8 cellular contexts compared by ENCODE assay signal in the genomic region with DNA sequence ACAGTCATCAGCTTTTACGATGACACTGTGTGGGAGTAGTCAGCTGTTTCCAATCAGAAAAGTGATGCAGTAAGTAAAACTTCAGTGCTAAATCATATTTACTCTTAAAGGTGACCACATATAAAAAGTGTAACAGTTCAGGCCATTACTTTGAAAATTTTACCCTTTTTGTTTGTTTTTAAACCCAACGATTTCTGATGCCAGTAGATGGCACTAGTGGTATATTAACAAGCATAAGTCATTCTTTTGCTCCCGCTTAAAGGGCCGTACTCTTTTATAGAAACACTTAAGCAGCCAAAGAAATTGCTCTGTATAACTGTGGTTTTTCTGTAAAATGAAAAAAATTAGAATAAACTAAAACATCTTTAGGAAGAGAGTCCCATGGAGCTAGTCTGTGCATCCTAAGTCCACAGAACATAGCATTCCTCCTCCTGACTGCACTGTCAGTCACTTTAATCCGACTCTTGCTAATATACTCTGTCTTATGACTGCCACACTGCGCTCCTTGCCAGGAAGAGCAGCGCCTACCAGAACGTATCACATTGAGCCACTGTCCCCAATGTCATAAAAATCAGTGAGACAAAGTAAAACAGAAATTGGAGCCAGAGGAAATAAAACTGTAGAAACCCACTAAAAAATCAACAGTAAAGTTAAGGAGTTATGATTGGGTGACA. TPM values are rescaled to one million over a fixed set of nuclear protein-coding genes. Genes with fewer than 3 reads are reported as not detected.
DNase-seq lines count a peak whose midpoint lies in the region; ATAC-seq and TF ChIP-seq lines count a peak whose summit lies in the region.

No MANE protein-coding gene starts in this region.

- no peak overlapping the region for H3K9ac ChIP-seq in GM23248

- no peaks in the 10 kb centered on the region for H3K79me2 ChIP-seq in GM23248 (ENCODE audit: insufficient read depth)

- no peak for TF ChIP-seq EP300 in transverse colon (IDR thresholded peaks at IDR 0.05; ENCODE audit: low read depth)

- no peaks in the 10 kb centered on the region for H3K4me1 ChIP-seq in GM23248 (ENCODE audit: insufficient read depth)
- peaks cover 0 to 16% (median 3%) of the 10 kb centered on the region in 4 donors for H3K4me1 ChIP-seq in transverse colon

- peak; percentile 56 for TF ChIP-seq CTCF in cardiac fibroblast (IDR thresholded peaks at IDR 0.05; ENCODE audit: low read depth, low read length)
- TF ChIP-seq CTCF in transverse colon (IDR thresholded peaks at IDR 0.05) = peak; percentile 58 to 66 (median 65)

- no peaks in the 10 kb centered on the region for H4K20me1 ChIP-seq in GM23248 (ENCODE audit: insufficient read depth)

- in situ Hi-C loops in GM23248 (cut with MboI) (loop anchor here (25.0 kb wide), 1 partner anchor 333 kb away; a partner anchor contains a TSS), transverse colon (cut with MboI; ENCODE audit: low pct_ligation_motif_present in 1 of 4, low pct_unique_long_range_greater_than_20kb in 1 of 4, low sequenced_read_pairs in 3 of 4) (loop anchor here in 2 of 4 donors (25.0 kb wide), 2 partner anchors 158 to 333 kb away; a partner anchor contains a TSS)

- H3K4me3 ChIP-seq in GM23248 (no peak overlapping the region), cardiac fibroblast (replicated peaks in 1 of 2; ENCODE audit: low read depth in 2 of 2, low read length in 2 of 2) (no peak overlapping the region), transverse colon (no peak overlapping the region)

- H3K27ac ChIP-seq in GM23248 (no peak overlapping the region), transverse colon (no peak overlapping the region)

- 20 to 22% methylated on average over 8 of the region's 8 CpGs for WGBS in GM23248 (ENCODE audit: low coverage in 1 of 2, low lambda C conversion rate in 2 of 2, missing lambda C conversion rate in 2 of 2), 2 experiments
- WGBS in transverse colon (ENCODE audit: low coverage in 1 of 2), 2 donors = 25 to 26% methylated on average over 8 of the region's 8 CpGs

- no peak for TF ChIP-seq POLR2A in transverse colon (IDR thresholded peaks at IDR 0.05)

- H3K9me2 ChIP-seq in GM23248 (ENCODE audit: insufficient read depth) = no peaks in the 10 kb centered on the region

- no peaks in the 10 kb centered on the region for H3F3A ChIP-seq in GM23248 (ENCODE audit: insufficient read depth)

- DNase-seq in Ammon's horn (ENCODE audit: low spot score) (peak; percentile 66), GM23248 (peak; percentile 81), NCI-H774 (lab: John Stamatoyannopoulos, UW) (peak; percentile 39), cardiac fibroblast (ENCODE audit: low read depth in 2 of 2) (peak; percentile 80 to 82), left kidney (ENCODE audit: low read depth, low spot score) (peak; percentile 78), transverse colon (no peak)

- ATAC-seq in HG03469 (IDR thresholded peaks at IDR 0.05; ENCODE audit: unreplicated experiment) = no peak
- no peak for ATAC-seq in GM21447 (IDR thresholded peaks at IDR 0.05; ENCODE audit: unreplicated experiment)

- intact Hi-C loops in transverse colon (cut with DNase I; ENCODE audit: low total_unique reads) = loop anchor here (5.0 kb wide), 1 partner anchor 163 kb away; no protein-coding TSS in a partner anchor

- no peak overlapping the region for H2AFZ ChIP-seq in GM23248

- no peaks in the 10 kb centered on the region for H3K9me3 ChIP-seq in GM23248 (ENCODE audit: low read depth)
- no peaks in the 10 kb centered on the region for H3K9me3 ChIP-seq in transverse colon

- no peaks in the 10 kb centered on the region for H3K27me3 ChIP-seq in GM23248 (replicated peaks; ENCODE audit: insufficient read depth)
- H3K27me3 ChIP-seq in transverse colon = no peaks in the 10 kb centered on the region

- no peaks in the 10 kb centered on the region for H3K36me3 ChIP-seq in GM23248 (ENCODE audit: low read depth)
- H3K36me3 ChIP-seq in transverse colon = peaks cover 0 to 12% (median 0%) of the 10 kb centered on the region in 4 donors

- no peak overlapping the region for H3K4me2 ChIP-seq in GM23248 (ENCODE audit: unreplicated experiment)

RNA-seq across cellular contexts. Expression of a gene that starts 25.1 kb away (rescaled TPM):
- total RNA-seq in GM23248 (2014; rRNA removed; shearing (Covaris generic)) = 32.4 and 62.8 TPM in 2 replicates
- polyA plus RNA-seq in GM23248 (2016; fragmentation: Nextera tagmentation; extraction: Ambion mirVana) = 101 and 102 TPM in 2 replicates
- 10 to 100 TPM; 33.3 to 77.8 (median 73.4) TPM for total RNA-seq in transverse colon

RNA-seq across cellular contexts. Expression of a gene that starts 51.4 kb away (rescaled TPM):
- total RNA-seq in GM23248 (2014; rRNA removed; shearing (Covaris generic)) = not detected in 2 replicates
- not detected in 2 replicates for polyA plus RNA-seq in GM23248 (2016; fragmentation: Nextera tagmentation; extraction: Ambion mirVana)
- under 1 TPM in 1 of 4 donors, not detected in 3; 0.96 TPM for total RNA-seq in transverse colon
